22 cellular contexts compared by ENCODE assay signal in the genomic region with DNA sequence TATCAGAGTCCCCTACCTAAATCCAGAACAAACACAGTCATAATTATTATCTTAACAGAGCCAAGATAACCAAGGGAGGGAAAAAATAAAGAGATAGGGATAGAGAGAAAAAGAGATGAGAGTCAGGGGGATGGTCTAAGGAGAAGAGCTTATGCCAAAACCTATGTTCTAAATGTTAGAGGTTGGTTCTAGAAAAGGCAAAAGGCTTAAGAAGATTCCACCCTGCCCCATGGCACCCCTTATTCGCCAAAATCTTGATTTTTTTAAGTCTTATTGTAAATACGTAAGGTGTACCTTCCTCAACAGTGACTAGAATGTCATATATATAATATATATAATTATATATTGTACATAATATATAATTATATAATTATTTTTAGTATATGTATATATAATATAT. TPM values are rescaled to one million over a fixed set of nuclear protein-coding genes. Genes with fewer than 3 reads are reported as not detected.
"Had no signal": no experiment of that assay in that cellular context is flagged by ENCODE, and none has a peak within 500 bp of the region (broad histone marks: within the 10 kb centered on the region; RNA-seq: fewer than 3 reads in every experiment).

No MANE protein-coding gene starts in this region.

- ATAC-seq: HepG2 had no signal

- DNase-seq: IMR-90, Kasumi-1, MV-4-11, NCI-H1048, NCI-H1105, NCI-H1417, NCI-H1436 treated with DMSO at 0.1 percent for 48 hours, NCI-H1694, NCI-H187 treated with DMSO at 0.1 percent for 48 hours, NCI-H2029 treated with DMSO at 0.1 percent for 48 hours, NCI-H2171, NCI-H226, NCI-H446, NCI-H510A, NCI-H524 treated with DMSO at 0.1 percent for 48 hours, NCI-H69, NCI-H774, Right ventricle myocardium superior, RPMI8226, SIG-M5 had no signal

RNA-seq across cellular contexts. Expression of gene CTNNA3, which starts 29.6 kb away (rescaled TPM):
- total RNA-seq: HepG2, HT1080 had no signal
